1 cellular context compared by ENCODE assay signal in genomic region chr3:48896991-48897390, GRCh38.
A peak's percentile ranks its signal among the peaks of the same experiment; 100 is the strongest.
TF ChIP-seq lines count a peak whose summit lies in the region.

No MANE protein-coding gene starts in this region.

TF ChIP-seq in HepG2, 621 proteins besides CTCF, POLR2A, EP300 and RAD21 (continues in another document):
- TF ChIP-seq CBX2 (IDR thresholded peaks at IDR 0.05; ENCODE audit: low read depth, low read length) (no peak), CBX2 (CRISPR knock-in tag; IDR thresholded peaks at IDR 0.05; ENCODE audit: low read depth) (no peak), ELF1 (CRISPR knock-in tag; IDR thresholded peaks at IDR 0.05) (no peak), SNRNP70 (IDR thresholded peaks at IDR 0.05; ENCODE audit: low read depth, low read length) (no peak), ZBTB42 (CRISPR knock-in tag; IDR thresholded peaks at IDR 0.05) (no peak), TFDP2 (CRISPR knock-in tag; IDR thresholded peaks at IDR 0.05) (no peak), NR1H2 (CRISPR knock-in tag; IDR thresholded peaks at IDR 0.05; ENCODE audit: borderline replicate concordance, low read depth) (no peak), CENPT (CRISPR knock-in tag; IDR thresholded peaks at IDR 0.05; ENCODE audit: low read depth) (no peak), ZNF296 (CRISPR knock-in tag; conservative IDR thresholded peaks at IDR 0.05) (no peak), MAFK (conservative IDR thresholded peaks at IDR 0.05 in 1 of 2, IDR thresholded peaks at IDR 0.05 in 1 of 2; ENCODE audit: low read length in 2 of 2) (peak; percentile 99 to 100), ZSCAN20 (CRISPR knock-in tag; IDR thresholded peaks at IDR 0.05; ENCODE audit: borderline replicate concordance) (no peak), MXI1 (IDR thresholded peaks at IDR 0.05; ENCODE audit: borderline replicate concordance, low read depth, low read length) (no peak), ZNF589 (CRISPR knock-in tag; conservative IDR thresholded peaks at IDR 0.05) (no peak), ZNF772 (CRISPR knock-in tag; IDR thresholded peaks at IDR 0.05) (no peak), ARNTL (CRISPR knock-in tag; IDR thresholded peaks at IDR 0.05) (no peak), ZNF782 (CRISPR knock-in tag; IDR thresholded peaks at IDR 0.05; ENCODE audit: borderline replicate concordance) (no peak), ZNF24 (IDR thresholded peaks at IDR 0.05) (no peak), TAF15 (IDR thresholded peaks at IDR 0.05; ENCODE audit: low read depth, low read length, poor library complexity, severe bottlenecking) (no peak), EZH2 (conservative IDR thresholded peaks at IDR 0.05; ENCODE audit: low read depth, low read length) (no peak), HMGXB3 (CRISPR knock-in tag; IDR thresholded peaks at IDR 0.05; ENCODE audit: borderline replicate concordance) (0 out of 2 replicates have a peak, but pooled peaks have one; percentile 6), ZNF562 (CRISPR knock-in tag; IDR thresholded peaks at IDR 0.05; ENCODE audit: borderline replicate concordance) (no peak), RNF2 (conservative IDR thresholded peaks at IDR 0.05; ENCODE audit: low read depth) (no peak), NFAT5 (CRISPR knock-in tag; IDR thresholded peaks at IDR 0.05) (no peak), ZNF124 (CRISPR knock-in tag; IDR thresholded peaks at IDR 0.05) (no peak), CBFB (CRISPR knock-in tag; IDR thresholded peaks at IDR 0.05) (0 out of 2 replicates have a peak, but pooled peaks have one; percentile 15), FIP1L1 (IDR thresholded peaks at IDR 0.05; ENCODE audit: borderline replicate concordance, insufficient read depth, low read depth, low read length) (no peak), ZC3H13 (CRISPR knock-in tag; IDR thresholded peaks at IDR 0.05) (no peak), ZNF766 (CRISPR knock-in tag; IDR thresholded peaks at IDR 0.05; ENCODE audit: borderline replicate concordance) (no peak), TCF7L2 (IDR thresholded peaks at IDR 0.05; ENCODE audit: low read depth, low read length) (no peak), ZBTB33 (CRISPR knock-in tag; IDR thresholded peaks at IDR 0.05) (no peak), ZNF280D (CRISPR knock-in tag; IDR thresholded peaks at IDR 0.05) (no peak), ZBTB37 (CRISPR knock-in tag; IDR thresholded peaks at IDR 0.05) (0 out of 2 replicates have a peak, but pooled peaks have one; percentile 48), NR2F1 (CRISPR knock-in tag; IDR thresholded peaks at IDR 0.05) (peak in 1 of 2 experiments; percentile 41; a peak in 2 of 4 replicates), ZNF230 (CRISPR knock-in tag; IDR thresholded peaks at IDR 0.05) (no peak), MIER3 (CRISPR knock-in tag; IDR thresholded peaks at IDR 0.05; ENCODE audit: borderline replicate concordance) (0 out of 2 replicates have a peak, but pooled peaks have one; percentile 6), FOXK1 (CRISPR knock-in tag; IDR thresholded peaks at IDR 0.05; ENCODE audit: borderline replicate concordance, low read depth) (no peak), HNF4A (CRISPR knock-in tag; IDR thresholded peaks at IDR 0.05) (peak; percentile 32; the same call in 1 of the 2 replicates), TARDBP (CRISPR knock-in tag; IDR thresholded peaks at IDR 0.05) (peak; percentile 40; the same call in 1 of the 2 replicates), MTA1 (CRISPR knock-in tag; IDR thresholded peaks at IDR 0.05; ENCODE audit: borderline replicate concordance) (no peak), ZNF451 (CRISPR knock-in tag; IDR thresholded peaks at IDR 0.05) (no peak), REL (CRISPR knock-in tag; conservative IDR thresholded peaks at IDR 0.05) (no peak), ZNF224 (CRISPR knock-in tag; IDR thresholded peaks at IDR 0.05) (no peak), RBFOX2 (IDR thresholded peaks at IDR 0.05; ENCODE audit: low read depth, low read length) (no peak), WIZ (CRISPR knock-in tag; IDR thresholded peaks at IDR 0.05) (no peak), MAFG (CRISPR knock-in tag; IDR thresholded peaks at IDR 0.05) (peak; percentile 64; the same call in 1 of the 2 replicates), IKZF1 (IDR thresholded peaks at IDR 0.05) (no peak), SP5 (CRISPR knock-in tag; IDR thresholded peaks at IDR 0.05; ENCODE audit: borderline replicate concordance, low read depth) (no peak), HMGA1 (CRISPR knock-in tag; conservative IDR thresholded peaks at IDR 0.05) (no peak), MED8 (CRISPR knock-in tag; IDR thresholded peaks at IDR 0.05; ENCODE audit: insufficient replicate concordance) (no peak), HOXA3 (CRISPR knock-in tag; IDR thresholded peaks at IDR 0.05) (no peak), ZNF207 (IDR thresholded peaks at IDR 0.05; ENCODE audit: borderline replicate concordance) (no peak), TEAD3 (CRISPR knock-in tag; optimal IDR thresholded peaks at IDR 0.05; ENCODE audit: borderline replicate concordance) (peak; percentile 28), ATF2 (CRISPR knock-in tag; IDR thresholded peaks at IDR 0.05) (0 out of 2 replicates have a peak, but pooled peaks have one; percentile 8)
